20 cellular contexts compared by ENCODE assay signal in the genomic region with DNA sequence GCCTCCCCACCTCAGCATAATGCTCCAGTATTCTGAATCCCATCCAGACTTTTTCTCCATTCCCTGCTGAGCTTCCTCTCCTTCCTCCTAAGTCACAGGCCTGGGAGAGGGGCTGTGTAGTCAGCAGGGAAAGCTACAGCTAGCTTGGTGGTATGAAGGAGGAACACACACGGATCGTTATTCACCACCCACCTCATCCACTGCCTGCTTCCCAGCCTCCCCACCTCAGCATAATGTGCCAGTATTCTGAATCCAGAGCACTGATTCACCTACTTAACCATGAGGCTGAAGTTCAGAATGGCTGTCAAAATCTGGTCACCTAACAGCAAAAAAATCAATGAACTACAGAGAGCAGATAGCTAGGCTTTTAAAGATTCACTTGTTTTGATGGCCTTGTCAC.
"Had no signal": no experiment of that assay in that cellular context is flagged by ENCODE, and none has a peak within 500 bp of the region (broad histone marks: within the 10 kb centered on the region; RNA-seq: fewer than 3 reads in every experiment).

No MANE protein-coding gene starts in this region.

- H3K27me3 ChIP-seq: gastrocnemius medialis, right atrium auricular region, tibial nerve had no signal

- H3K9me3 ChIP-seq: gastrocnemius medialis, mucosa of descending colon, right atrium auricular region, tibial nerve had no signal

- H3K27ac Mint-ChIP-seq: activated CD4-positive, alpha-beta memory T cell treated with anti-CD3 and anti-CD28 coated beads for 36 hours; activated naive CD4-positive, alpha-beta T cell treated with anti-CD3 and anti-CD28 coated beads, Interleukin-2, amount 10 ng/mL, durations not matched to agents 7 days and 5 days; activated naive CD8-positive, alpha-beta T cell treated with anti-CD3 and anti-CD28 coated beads, Interleukin-2, amount 10 ng/mL, durations not matched to agents 7 days and 5 days; endodermal cell; natural killer cell treated with Interleukin-12 subunit alpha and Interleukin-12 subunit beta and Interleukin-15 and Interleukin-18, amount 100 ng/mL, for 72 hours had no signal

- ATAC-seq: gastrocnemius medialis; left ventricle myocardium superior; mucosa of descending colon; natural killer cell treated with Interleukin-12 subunit alpha and Interleukin-12 subunit beta and Interleukin-15 and Interleukin-18, amount 100 ng/mL, for 72 hours had no signal

- H3K9me3 Mint-ChIP-seq: activated CD4-positive, alpha-beta memory T cell treated with anti-CD3 and anti-CD28 coated beads for 36 hours; activated naive CD4-positive, alpha-beta T cell treated with anti-CD3 and anti-CD28 coated beads, Interleukin-2, amount 10 ng/mL, durations not matched to agents 7 days and 5 days; activated naive CD8-positive, alpha-beta T cell treated with anti-CD3 and anti-CD28 coated beads, Interleukin-2, amount 10 ng/mL, durations not matched to agents 7 days and 5 days; endodermal cell; natural killer cell treated with Interleukin-12 subunit alpha and Interleukin-12 subunit beta and Interleukin-15 and Interleukin-18, amount 100 ng/mL, for 72 hours had no signal

- H3K36me3 Mint-ChIP-seq: activated CD4-positive, alpha-beta memory T cell treated with anti-CD3 and anti-CD28 coated beads for 36 hours; activated naive CD4-positive, alpha-beta T cell treated with anti-CD3 and anti-CD28 coated beads, Interleukin-2, amount 10 ng/mL, durations not matched to agents 7 days and 5 days; activated naive CD8-positive, alpha-beta T cell treated with anti-CD3 and anti-CD28 coated beads, Interleukin-2, amount 10 ng/mL, durations not matched to agents 7 days and 5 days; natural killer cell treated with Interleukin-12 subunit alpha and Interleukin-12 subunit beta and Interleukin-15 and Interleukin-18, amount 100 ng/mL, for 72 hours had no signal

- H3K4me1 Mint-ChIP-seq: activated naive CD4-positive, alpha-beta T cell treated with anti-CD3 and anti-CD28 coated beads, Interleukin-2, amount 10 ng/mL, durations not matched to agents 7 days and 5 days; activated naive CD8-positive, alpha-beta T cell treated with anti-CD3 and anti-CD28 coated beads, Interleukin-2, amount 10 ng/mL, durations not matched to agents 7 days and 5 days; endodermal cell had no signal

- H3K27ac ChIP-seq: gastrocnemius medialis, right atrium auricular region, tibial nerve had no signal

- DNase-seq: activated CD4-positive, alpha-beta memory T cell treated with anti-CD3 and anti-CD28 coated beads for 36 hours; activated CD4-positive, alpha-beta T cell treated with anti-CD3 and anti-CD28 coated beads for 4 hours; activated CD8-positive, alpha-beta memory T cell treated with anti-CD3 and anti-CD28 coated beads, Interleukin-2, amount 50 U/mL, for 4 hours; activated gamma-delta T cell; activated naive CD4-positive, alpha-beta T cell treated with anti-CD3 and anti-CD28 coated beads, Interleukin-2, amount 10 ng/mL, durations not matched to agents 7 days and 5 days; activated naive CD8-positive, alpha-beta T cell treated with anti-CD3 and anti-CD28 coated beads, Interleukin-2, amount 10 ng/mL, durations not matched to agents 7 days and 5 days; activated T-cell treated with anti-CD3 and anti-CD28 coated beads, Interleukin-2, amount 50 U/mL, for 1 hour; amniotic stem cell; central memory CD4-positive, alpha-beta T cell; endodermal cell; gastrocnemius medialis; hippocampal formation; left cardiac atrium; left ventricle myocardium superior; mucosa of descending colon; stimulated activated naive CD4-positive, alpha-beta T cell treated with Interleukin-2 at 50 U/mL for 16 hours had no signal

- H3K4me1 ChIP-seq: gastrocnemius medialis, right atrium auricular region, tibial nerve had no signal

- H3K4me3 Mint-ChIP-seq: activated CD4-positive, alpha-beta memory T cell treated with anti-CD3 and anti-CD28 coated beads for 36 hours; activated naive CD4-positive, alpha-beta T cell treated with anti-CD3 and anti-CD28 coated beads, Interleukin-2, amount 10 ng/mL, durations not matched to agents 7 days and 5 days; activated naive CD8-positive, alpha-beta T cell treated with anti-CD3 and anti-CD28 coated beads, Interleukin-2, amount 10 ng/mL, durations not matched to agents 7 days and 5 days; endodermal cell; natural killer cell treated with Interleukin-12 subunit alpha and Interleukin-12 subunit beta and Interleukin-15 and Interleukin-18, amount 100 ng/mL, for 72 hours had no signal

- H3K4me3 ChIP-seq: gastrocnemius medialis, mucosa of descending colon, right atrium auricular region, tibial nerve had no signal

- H3K36me3 ChIP-seq: gastrocnemius medialis, right atrium auricular region, tibial nerve had no signal

- FAIRE-seq: keratinocyte had no signal
